15 cellular contexts compared by ENCODE assay signal in genomic region chr3:55189359-55189801, GRCh38.
DNase-seq lines count a peak whose midpoint lies in the region; ATAC-seq and TF ChIP-seq lines count a peak whose summit lies in the region.
"Had no signal": no experiment of that assay in that cellular context is flagged by ENCODE, and none has a peak within 500 bp of the region (broad histone marks: within the 10 kb centered on the region; RNA-seq: fewer than 3 reads in every experiment).

No MANE protein-coding gene starts in this region.

- peaks cover 11% of the 10 kb centered on the region for H3K9me3 Mint-ChIP-seq in osteocyte (ENCODE audit: unreplicated experiment)

- H3K4me1 Mint-ChIP-seq in osteocyte (ENCODE audit: unreplicated experiment): peaks cover 41% of the 10 kb centered on the region

- H3K4me3 ChIP-seq in fibroblast of lung (replicated peaks in 1 of 4; ENCODE audit: control extremely low read depth in 1 of 4, insufficient read depth in 1 of 4, low read depth in 3 of 4, low read length in 4 of 4) (no peak overlapping the region), MG63 (no peak overlapping the region)

- H3K27ac ChIP-seq in fibroblast of lung (ENCODE audit: insufficient read depth, low read length): peak overlapping the region; percentile 72

- ATAC-seq in GM19452 (IDR thresholded peaks at IDR 0.05; ENCODE audit: unreplicated experiment): no peak

- no peaks in the 10 kb centered on the region for H3K79me2 ChIP-seq in fibroblast of lung (ENCODE audit: control insufficient read depth, insufficient read depth, low read length)

- H3K27me3 Mint-ChIP-seq in osteocyte (ENCODE audit: unreplicated experiment): no peaks in the 10 kb centered on the region
- H3K27me3 Mint-ChIP-seq: activated CD4-positive, alpha-beta memory T cell treated with anti-CD3 and anti-CD28 coated beads for 36 hours had no signal

- H3K4me1 ChIP-seq in fibroblast of lung (ENCODE audit: control insufficient read depth, extremely low read depth, insufficient read depth, low read length): peaks cover 13% of the 10 kb centered on the region
- H3K4me1 ChIP-seq: Caco-2 had no signal

- no peaks in the 10 kb centered on the region for H3K36me3 Mint-ChIP-seq in osteocyte (ENCODE audit: unreplicated experiment)
- H3K36me3 Mint-ChIP-seq: activated CD4-positive, alpha-beta memory T cell treated with anti-CD3 and anti-CD28 coated beads for 36 hours had no signal

- H3K9ac ChIP-seq in fibroblast of lung (ENCODE audit: insufficient read depth, low read length): no peak overlapping the region

- TF ChIP-seq CTCF in fibroblast of lung (conservative IDR thresholded peaks at IDR 0.05 in 1 of 2, IDR thresholded peaks at IDR 0.05 in 1 of 2; ENCODE audit: low read depth in 1 of 2, low read length in 2 of 2) (no peak), osteocyte (IDR thresholded peaks at IDR 0.05) (no peak)

- H3K4me3 Mint-ChIP-seq in osteocyte (ENCODE audit: unreplicated experiment): no peak overlapping the region
- H3K4me3 Mint-ChIP-seq: activated CD4-positive, alpha-beta memory T cell treated with anti-CD3 and anti-CD28 coated beads for 36 hours; T-helper 1 cell treated with Interleukin-12 subunit alpha and Interleukin-12 subunit beta and Interleukin-4 antibody, amounts not matched to agents 30 μg/mL and 1 μg/mL, for 36 hours had no signal

- H4K20me1 ChIP-seq in fibroblast of lung (ENCODE audit: control insufficient read depth, extremely low read depth, insufficient read depth, low read length): no peaks in the 10 kb centered on the region

- H3K27me3 ChIP-seq in fibroblast of lung (ENCODE audit: control insufficient read depth, insufficient read depth, low read length): no peaks in the 10 kb centered on the region
- no peaks in the 10 kb centered on the region for H3K27me3 ChIP-seq in MG63

- DNase-seq in GM04503 (ENCODE audit: low read depth) (peak; percentile 85), RPMI7951 (ENCODE audit: low read depth) (peak; percentile 100), fibroblast of lung (ENCODE audit: low read depth in 2 of 2) (peak; percentile 84 to 97), osteocyte (ENCODE audit: extremely low spot score, unreplicated experiment) (no peak), MG63 (no peak)
- no peak for DNase-seq in stimulated activated CD8-positive, alpha-beta memory T cell treated with anti-CD3 and anti-CD28 coated beads, Interleukin-4, amount 100 ng/mL, for 48 hours
- DNase-seq: activated CD4-positive, alpha-beta memory T cell treated with anti-CD3 and anti-CD28 coated beads for 36 hours; activated gamma-delta T cell treated with Interleukin-2 at 50 U/mL for 16 hours; Caco-2; H7; NCI-H187 treated with DMSO at 0.1 percent for 48 hours; stimulated activated CD4-positive, alpha-beta T cell treated with anti-CD3 and anti-CD28 coated beads, Interleukin-1b, Interleukin-23, amount 100 ng/mL, for 48 hours; stimulated activated naive CD4-positive, alpha-beta T cell had no signal

- peak overlapping the region; percentile 71 for H3K27ac Mint-ChIP-seq in osteocyte (ENCODE audit: unreplicated experiment)
- H3K27ac Mint-ChIP-seq: activated CD4-positive, alpha-beta memory T cell treated with anti-CD3 and anti-CD28 coated beads for 36 hours; T-helper 1 cell treated with Interleukin-12 subunit alpha and Interleukin-12 subunit beta and Interleukin-4 antibody, amounts not matched to agents 30 μg/mL and 1 μg/mL, for 36 hours had no signal

- H3K4me2 ChIP-seq in fibroblast of lung (ENCODE audit: extremely low read depth, insufficient read depth, low read length): no peak overlapping the region

- H3K36me3 ChIP-seq in fibroblast of lung (ENCODE audit: control insufficient read depth, insufficient read depth, low read length) (no peaks in the 10 kb centered on the region), MG63 (no peaks in the 10 kb centered on the region)

- H3K9me3 ChIP-seq in fibroblast of lung (ENCODE audit: control insufficient read depth, insufficient read depth, low read depth, low read length): no peaks in the 10 kb centered on the region
- no peaks in the 10 kb centered on the region for H3K9me3 ChIP-seq in MG63
- H3K9me3 ChIP-seq: Caco-2 had no signal

- no peak overlapping the region for H2AFZ ChIP-seq in fibroblast of lung (ENCODE audit: low read length)

Comparison
In these comparisons a context has a peak if more than half of its experiments do, and no peak if none do; other contexts are left out.
1. DNase-seq: peak in GM04503 (single experiment), RPMI7951 (single experiment) and fibroblast of lung (2 of 2); none in osteocyte (single experiment), MG63 (single experiment) and stimulated activated CD8-positive, alpha-beta memory T cell treated with anti-CD3 and anti-CD28 coated beads, Interleukin-4, amount 100 ng/mL, for 48 hours (single experiment).